Comparison of ENCODE assay signal across 21 cellular contexts in genomic region chr11:70064011-70064725, GRCh38. TPM values are rescaled to one million over a fixed set of nuclear protein-coding genes. Genes with fewer than 3 reads are reported as not detected.
A peak's percentile ranks its signal among the peaks of the same experiment; 100 is the strongest.
DNase-seq lines count a peak whose midpoint lies in the region; ATAC-seq and TF ChIP-seq lines count a peak whose summit lies in the region.
"Had no signal": no experiment of that assay in that cellular context is flagged by ENCODE, and none has a peak within 500 bp of the region (broad histone marks: within the 10 kb centered on the region; RNA-seq: fewer than 3 reads in every experiment).

No MANE protein-coding gene starts in this region.

- CTCF ChIA-PET in Caco-2 (lab: Charles Lee) = no interaction called here
- CTCF ChIA-PET in PC-9 (lab: Charles Lee) = interaction anchor here (0.5 kb wide), 1 partner anchor 351 kb away, joined by 6 read pairs; no protein-coding TSS in a partner anchor
- CTCF ChIA-PET in activated naive CD4-positive, alpha-beta T cell treated with anti-CD3 and anti-CD28 coated beads, Interleukin-2, amount 10 ng/mL, durations not matched to agents 7 days and 5 days (lab: Charles Lee) = no interaction called here

- no peaks in the 10 kb centered on the region for H3K9me3 Mint-ChIP-seq in Caco-2 (ENCODE audit: unreplicated experiment)
- no peaks in the 10 kb centered on the region for H3K9me3 Mint-ChIP-seq in activated naive CD4-positive, alpha-beta T cell treated with anti-CD3 and anti-CD28 coated beads, Interleukin-2, amount 10 ng/mL, durations not matched to agents 7 days and 5 days
- H3K9me3 Mint-ChIP-seq: activated CD8-positive, alpha-beta T cell treated with anti-CD3 and anti-CD28 coated beads for 36 hours; activated T-cell treated with anti-CD3 and anti-CD28 coated beads, Interleukin-2, amount 50 U/mL, for 24 hours; central memory CD8-positive, alpha-beta T cell; stimulated activated naive CD8-positive, alpha-beta T cell treated with anti-CD3 and anti-CD28 coated beads, Interleukin-15, Interleukin-2, amounts not matched to agents 100 ng/mL and 50 ng/mL, for 24 hours had no signal

- POLR2A ChIA-PET in Caco-2 (lab: Charles Lee) = no interaction called here
- POLR2A ChIA-PET in PC-9 (lab: Charles Lee; ENCODE audit: unreplicated experiment) = interaction anchor here (0.6 kb wide), 1 partner anchor 81 kb away, joined by 3 read pairs; no protein-coding TSS in a partner anchor

- H3K4me1 Mint-ChIP-seq in Caco-2 (ENCODE audit: low read depth, unreplicated experiment) = peaks cover 33% of the 10 kb centered on the region
- H3K4me1 Mint-ChIP-seq in activated naive CD4-positive, alpha-beta T cell treated with anti-CD3 and anti-CD28 coated beads, Interleukin-2, amount 10 ng/mL, durations not matched to agents 7 days and 5 days = no peaks in the 10 kb centered on the region

- peak overlapping the region; percentile 88 for H3K27ac ChIP-seq in PC-9
- peak overlapping the region; percentile 74 for H3K27ac ChIP-seq in foreskin keratinocyte
- no peak overlapping the region for H3K27ac ChIP-seq in osteoblast (ENCODE audit: low read depth, low read length)
- H3K27ac ChIP-seq: BLaER1, dorsolateral prefrontal cortex, KMS-11 had no signal

- H4K20me1 ChIP-seq in PC-9 (ENCODE audit: insufficient read depth) (no peaks in the 10 kb centered on the region), osteoblast (ENCODE audit: insufficient read depth, low read length) (no peaks in the 10 kb centered on the region)
- H4K20me1 ChIP-seq: BLaER1 had no signal

- H3K27me3 Mint-ChIP-seq in Caco-2 (ENCODE audit: insufficient read depth, unreplicated experiment) = no peaks in the 10 kb centered on the region
- peaks cover 21% of the 10 kb centered on the region for H3K27me3 Mint-ChIP-seq in activated naive CD4-positive, alpha-beta T cell treated with anti-CD3 and anti-CD28 coated beads, Interleukin-2, amount 10 ng/mL, durations not matched to agents 7 days and 5 days

- no TSS peak for BruUV-seq in Caco-2 (replicated peaks; lab: Mats Ljungman, UMichigan)
- BruUV-seq in PC-9 (replicated peaks; lab: Mats Ljungman, UMichigan) = TSS peak; percentile 74

- H3K79me2 ChIP-seq in PC-9 (ENCODE audit: low read depth) (peaks cover 9% of the 10 kb centered on the region; the same call in 1 of the 2 replicates), osteoblast (ENCODE audit: insufficient read depth, low read length) (no peaks in the 10 kb centered on the region)

- H3K27me3 ChIP-seq in Caco-2 (replicated peaks; ENCODE audit: control insufficient read depth, insufficient read depth, low read length) = no peaks in the 10 kb centered on the region
- H3K27me3 ChIP-seq in PC-9 (ENCODE audit: insufficient read depth, low read depth) = no peaks in the 10 kb centered on the region
- H3K27me3 ChIP-seq in foreskin keratinocyte = no peaks in the 10 kb centered on the region
- H3K27me3 ChIP-seq in osteoblast (ENCODE audit: insufficient read depth, low read length) = peaks cover 21% of the 10 kb centered on the region
- H3K27me3 ChIP-seq: BLaER1 had no signal

- H3K36me3 ChIP-seq in Caco-2 (ENCODE audit: control insufficient read depth, insufficient read depth, low read length) (no peaks in the 10 kb centered on the region), PC-9 (ENCODE audit: low read depth) (no peaks in the 10 kb centered on the region), osteoblast (ENCODE audit: insufficient read depth, low read length) (no peaks in the 10 kb centered on the region)
- H3K36me3 ChIP-seq: BLaER1 had no signal

- H2AFZ ChIP-seq in PC-9 (no peak overlapping the region), osteoblast (ENCODE audit: low read length) (no peak overlapping the region)

- peaks cover 60% of the 10 kb centered on the region for H3K4me1 ChIP-seq in Caco-2
- H3K4me1 ChIP-seq in PC-9 (replicated peaks; ENCODE audit: insufficient read depth) = peaks cover 91% of the 10 kb centered on the region
- peaks cover 21% of the 10 kb centered on the region for H3K4me1 ChIP-seq in foreskin keratinocyte
- H3K4me1 ChIP-seq in osteoblast (ENCODE audit: insufficient read depth, low read length) = no peaks in the 10 kb centered on the region

- H3F3A ChIP-seq in PC-9 (ENCODE audit: insufficient read depth, low read depth) = peaks cover 61% of the 10 kb centered on the region

- ATAC-seq in foreskin keratinocyte (peak; percentile 4), HG03442 (IDR thresholded peaks at IDR 0.05; ENCODE audit: unreplicated experiment) (no peak), GM19324 (IDR thresholded peaks at IDR 0.05; ENCODE audit: low FRiP score, unreplicated experiment) (no peak)
- ATAC-seq: activated CD8-positive, alpha-beta T cell treated with anti-CD3 and anti-CD28 coated beads for 36 hours had no signal

- intact Hi-C loops in Caco-2 (cut with micrococcal nuclease; ENCODE audit: unreplicated experiment) = no loop called here
- intact Hi-C loops in PC-9 (cut with micrococcal nuclease; ENCODE audit: unreplicated experiment) = loop anchor here (10.0 kb wide), 1 partner anchor 119 kb away; no protein-coding TSS in a partner anchor

- no peak overlapping the region for H3K4me3 Mint-ChIP-seq in Caco-2 (ENCODE audit: unreplicated experiment)
- H3K4me3 Mint-ChIP-seq in activated naive CD4-positive, alpha-beta T cell treated with anti-CD3 and anti-CD28 coated beads, Interleukin-2, amount 10 ng/mL, durations not matched to agents 7 days and 5 days = no peak overlapping the region
- H3K4me3 Mint-ChIP-seq: activated CD8-positive, alpha-beta T cell treated with anti-CD3 and anti-CD28 coated beads for 36 hours; activated T-cell treated with anti-CD3 and anti-CD28 coated beads, Interleukin-2, amount 50 U/mL, for 24 hours; central memory CD8-positive, alpha-beta T cell; stimulated activated naive CD8-positive, alpha-beta T cell treated with anti-CD3 and anti-CD28 coated beads, Interleukin-15, Interleukin-2, amounts not matched to agents 100 ng/mL and 50 ng/mL, for 24 hours had no signal

- H3K36me3 Mint-ChIP-seq in Caco-2 (ENCODE audit: insufficient read depth, unreplicated experiment) = no peaks in the 10 kb centered on the region
- no peaks in the 10 kb centered on the region for H3K36me3 Mint-ChIP-seq in activated naive CD4-positive, alpha-beta T cell treated with anti-CD3 and anti-CD28 coated beads, Interleukin-2, amount 10 ng/mL, durations not matched to agents 7 days and 5 days

- DNase-seq in Caco-2 (peak in 1 of 2 experiments; percentile 32), PC-9 (no peak), foreskin keratinocyte (no peak), osteoblast (ENCODE audit: insufficient read length, low spot score, missing footprints) (peak; percentile 48)
- DNase-seq in activated naive CD4-positive, alpha-beta T cell treated with anti-CD3 and anti-CD28 coated beads, Interleukin-2, amount 10 ng/mL, durations not matched to agents 7 days and 5 days = no peak
- DNase-seq: activated CD8-positive, alpha-beta T cell treated with anti-CD3 and anti-CD28 coated beads for 36 hours; activated T-cell treated with anti-CD3 and anti-CD28 coated beads, Interleukin-2, amount 50 U/mL, for 24 hours; dorsolateral prefrontal cortex; HCEC 1CT; NCI-H1436 treated with DMSO at 0.1 percent for 48 hours; NCI-H446; NCI-H774; T-helper 2 cell had no signal

- peak overlapping the region; percentile 71 for H3K4me2 ChIP-seq in PC-9
- H3K4me2 ChIP-seq in osteoblast (ENCODE audit: insufficient read depth, low read length) = no peak overlapping the region
- H3K4me2 ChIP-seq: BLaER1, KMS-11 had no signal

- H3K9me3 ChIP-seq in Caco-2 = no peaks in the 10 kb centered on the region
- H3K9me3 ChIP-seq in PC-9 (ENCODE audit: insufficient read depth, low read depth) = no peaks in the 10 kb centered on the region
- no peaks in the 10 kb centered on the region for H3K9me3 ChIP-seq in osteoblast (ENCODE audit: low read depth, low read length)
- H3K9me3 ChIP-seq: BLaER1 had no signal

- H3K9me2 ChIP-seq in PC-9 (ENCODE audit: insufficient read depth) = no peaks in the 10 kb centered on the region

- H3K27ac Mint-ChIP-seq in Caco-2 (ENCODE audit: unreplicated experiment) = peak overlapping the region; percentile 14
- no peak overlapping the region for H3K27ac Mint-ChIP-seq in activated naive CD4-positive, alpha-beta T cell treated with anti-CD3 and anti-CD28 coated beads, Interleukin-2, amount 10 ng/mL, durations not matched to agents 7 days and 5 days
- H3K27ac Mint-ChIP-seq: activated CD8-positive, alpha-beta T cell treated with anti-CD3 and anti-CD28 coated beads for 36 hours; activated T-cell treated with anti-CD3 and anti-CD28 coated beads, Interleukin-2, amount 50 U/mL, for 24 hours; stimulated activated naive CD8-positive, alpha-beta T cell treated with anti-CD3 and anti-CD28 coated beads, Interleukin-15, Interleukin-2, amounts not matched to agents 100 ng/mL and 50 ng/mL, for 24 hours had no signal

- H3K4me3 ChIP-seq in Caco-2 (ENCODE audit: low read depth, low read length) = no peak overlapping the region
- H3K4me3 ChIP-seq in PC-9 = no peak overlapping the region
- no peak overlapping the region for H3K4me3 ChIP-seq in osteoblast (ENCODE audit: insufficient read depth, low read length)
- H3K4me3 ChIP-seq: BLaER1, dorsolateral prefrontal cortex, skin epidermis had no signal

- no peak for TF ChIP-seq CTCF in Caco-2 (IDR thresholded peaks at IDR 0.05; ENCODE audit: insufficient read depth in 1 of 2, low read depth in 1 of 2, low read length in 1 of 2, severe bottlenecking in 1 of 2, unreplicated experiment in 1 of 2)
- TF ChIP-seq CTCF in PC-9 (conservative IDR thresholded peaks at IDR 0.05) = no peak
- TF ChIP-seq CTCF in foreskin keratinocyte (conservative IDR thresholded peaks at IDR 0.05) = no peak
- TF ChIP-seq CTCF in osteoblast (IDR thresholded peaks at IDR 0.05; ENCODE audit: extremely low read depth, low read depth, low read length) = no peak

RNA-seq across cellular contexts. Expression of gene ANO1, which starts 13.9 kb away (rescaled TPM):
- total RNA-seq in Caco-2 (2022) (5.8 and 8.4 TPM in 2 replicates), PC-9 (2021) (107 and 114 TPM in 2 replicates), foreskin keratinocyte (58.9 and 71.4 TPM in 2 replicates), osteoblast (0.88 TPM in 1 of 2 replicates, not detected in the other)
- 17.7 and 19.2 TPM in 2 replicates for polyA plus RNA-seq in foreskin keratinocyte
- total RNA-seq: activated CD8-positive, alpha-beta T cell treated with anti-CD3 and anti-CD28 coated beads for 36 hours; myocyte had no signal
